ENCODE assay signal across 20 cellular contexts in the genomic region with DNA sequence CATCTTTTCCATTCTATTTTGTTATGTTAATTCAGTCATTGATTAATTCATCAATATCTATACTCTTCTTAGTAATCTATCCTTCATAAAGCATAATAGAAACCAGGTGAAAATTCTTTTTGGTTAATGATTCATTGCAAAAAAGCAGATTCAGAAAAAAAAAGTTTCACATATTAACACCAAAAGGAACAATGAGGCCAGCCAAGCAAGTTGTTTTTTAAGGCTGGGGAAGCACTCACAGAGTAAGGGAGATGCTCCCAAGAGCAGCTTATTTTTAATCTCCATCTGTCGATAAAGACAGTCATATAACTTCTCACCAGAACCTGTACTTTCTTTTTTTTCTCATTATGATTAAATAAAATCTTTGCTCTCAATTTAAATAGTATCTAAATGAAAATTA.
"Had no signal": no experiment of that assay in that cellular context is flagged by ENCODE, and none has a peak within 500 bp of the region (broad histone marks: within the 10 kb centered on the region; RNA-seq: fewer than 3 reads in every experiment).

No MANE protein-coding gene starts in this region.

- ATAC-seq: left colon; natural killer cell; stimulated activated naive CD8-positive, alpha-beta T cell treated with anti-CD3 and anti-CD28 coated beads, Interleukin-15, Interleukin-2, amounts not matched to agents 100 U/mL and 50 U/mL, for 24 hours; T-helper 17 cell had no signal

- H3K4me1 ChIP-seq: parathyroid adenoma, tibial nerve, uterus had no signal

- H3K4me3 ChIP-seq: esophagus muscularis mucosa, lung, tibial nerve, uterus had no signal

- H3K27me3 ChIP-seq: esophagus muscularis mucosa, tibial nerve, uterus had no signal

- H3K36me3 ChIP-seq: tibial nerve, uterus had no signal

- H3K9me3 ChIP-seq: esophagus muscularis mucosa, tibial nerve, uterus had no signal

- H3K27ac ChIP-seq: esophagus muscularis mucosa, parathyroid adenoma, tibial nerve, uterus had no signal

- FAIRE-seq: astrocyte, bronchial epithelial cell, endothelial cell of umbilical vein had no signal

- DNase-seq: activated CD4-positive, alpha-beta T cell treated with anti-CD3 and anti-CD28 coated beads, Interleukin-2, amount 50 U/mL, for 48 hours; activated gamma-delta T cell; effector memory CD4-positive, alpha-beta T cell; hypothalamus; islet precursor cell; left colon; natural killer cell; stimulated activated CD4-positive, alpha-beta T cell treated with anti-CD3 and anti-CD28 coated beads, Interleukin-12 subunit alpha, Interleukin-12 subunit beta, amount 100 ng/mL, for 4 hours; stimulated activated CD4-positive, alpha-beta T cell treated with anti-CD3 and anti-CD28 coated beads, Interleukin-2, amount 100 ng/mL, for 24 hours; stimulated activated naive CD8-positive, alpha-beta T cell treated with anti-CD3 and anti-CD28 coated beads, Interleukin-15, Interleukin-2, amounts not matched to agents 100 U/mL and 50 U/mL, for 24 hours; substantia nigra; T-helper 17 cell; uterus had no signal
